In the genomic region with DNA sequence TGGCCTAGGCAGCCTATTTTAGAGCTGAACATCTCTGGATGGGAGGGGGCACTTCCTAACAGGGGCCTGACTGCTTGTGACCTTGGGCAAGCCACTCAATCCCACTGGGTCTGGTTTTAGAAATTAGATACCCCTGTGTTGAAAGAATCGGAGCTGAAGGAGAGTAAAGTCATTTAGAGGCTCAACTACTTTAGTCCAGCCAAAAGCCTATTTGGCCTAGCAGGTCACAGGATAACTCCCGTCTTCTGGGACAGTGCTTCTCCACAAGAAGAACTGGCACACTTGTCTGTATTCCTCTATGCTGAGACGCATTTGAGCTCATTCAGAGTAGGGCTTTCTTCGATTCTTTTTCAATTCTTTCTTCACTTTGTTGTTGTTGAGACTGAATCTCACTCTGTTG, we compare ENCODE assay signal across 27 cellular contexts.
"Had no signal": no experiment of that assay in that cellular context is flagged by ENCODE, and none has a peak within 500 bp of the region (broad histone marks: within the 10 kb centered on the region; RNA-seq: fewer than 3 reads in every experiment).

No MANE protein-coding gene starts in this region.

- H3K4me1 Mint-ChIP-seq: activated CD4-positive, alpha-beta memory T cell treated with anti-CD3 and anti-CD28 coated beads, Interleukin-2, amount 10 ng/mL, durations not matched to agents 7 days and 5 days; activated CD4-positive, alpha-beta T cell treated with anti-CD3 and anti-CD28 coated beads, Interleukin-2, amount 10 ng/mL, durations not matched to agents 7 days and 5 days; activated naive CD4-positive, alpha-beta T cell treated with anti-CD3 and anti-CD28 coated beads, Interleukin-2, amount 10 ng/mL, durations not matched to agents 7 days and 5 days had no signal

- H3K27me3 ChIP-seq: ascending aorta, breast epithelium, cardiac muscle cell, colonic mucosa, esophagus squamous epithelium, gastroesophageal sphincter had no signal

- H3K27ac Mint-ChIP-seq: activated CD4-positive, alpha-beta memory T cell treated with anti-CD3 and anti-CD28 coated beads, Interleukin-2, amount 10 ng/mL, durations not matched to agents 7 days and 5 days; activated naive CD4-positive, alpha-beta T cell treated with anti-CD3 and anti-CD28 coated beads, Interleukin-2, amount 10 ng/mL, durations not matched to agents 7 days and 5 days; activated naive CD4-positive, alpha-beta T cell treated with anti-CD3 and anti-CD28 coated beads, Interleukin-2, amount 50 U/mL, for 72 hours; activated naive CD8-positive, alpha-beta T cell treated with anti-CD3 and anti-CD28 coated beads, Interleukin-2, amount 10 ng/mL, durations not matched to agents 7 days and 5 days; activated T-cell treated with anti-CD3 and anti-CD28 coated beads, Interleukin-2, amount 50 U/mL, for 24 hours; activated T-cell treated with anti-CD3 and anti-CD28 coated beads, Interleukin-2, amount 50 U/mL, for 72 hours had no signal

- ATAC-seq: activated naive CD4-positive, alpha-beta T cell treated with anti-CD3 and anti-CD28 coated beads, Interleukin-2, amount 50 U/mL, for 72 hours; activated T-cell treated with anti-CD3 and anti-CD28 coated beads, Interleukin-2, amount 50 U/mL, for 72 hours; gastroesophageal sphincter had no signal

- H3K36me3 ChIP-seq: ascending aorta, breast epithelium, cardiac muscle cell, colonic mucosa, gastroesophageal sphincter had no signal

- H3K4me1 ChIP-seq: ascending aorta, breast epithelium, colonic mucosa, esophagus squamous epithelium, gastroesophageal sphincter had no signal

- H3K4me3 Mint-ChIP-seq: activated CD4-positive, alpha-beta memory T cell treated with anti-CD3 and anti-CD28 coated beads, Interleukin-2, amount 10 ng/mL, durations not matched to agents 7 days and 5 days; activated CD4-positive, alpha-beta T cell treated with anti-CD3 and anti-CD28 coated beads, Interleukin-2, amount 10 ng/mL, durations not matched to agents 7 days and 5 days; activated naive CD4-positive, alpha-beta T cell treated with anti-CD3 and anti-CD28 coated beads, Interleukin-2, amount 10 ng/mL, durations not matched to agents 7 days and 5 days; activated naive CD8-positive, alpha-beta T cell treated with anti-CD3 and anti-CD28 coated beads, Interleukin-2, amount 10 ng/mL, durations not matched to agents 7 days and 5 days; activated T-cell treated with anti-CD3 and anti-CD28 coated beads, Interleukin-2, amount 50 U/mL, for 24 hours; activated T-cell treated with anti-CD3 and anti-CD28 coated beads, Interleukin-2, amount 50 U/mL, for 72 hours; brain had no signal

- DNase-seq: activated CD4-positive, alpha-beta memory T cell treated with anti-CD3 and anti-CD28 coated beads, Interleukin-2, amount 10 ng/mL, durations not matched to agents 7 days and 5 days; activated CD4-positive, alpha-beta T cell treated with anti-CD3 and anti-CD28 coated beads for 1 hour; activated CD4-positive, alpha-beta T cell treated with anti-CD3 and anti-CD28 coated beads for 4 hours; activated CD4-positive, alpha-beta T cell treated with anti-CD3 and anti-CD28 coated beads, Interleukin-2, amount 10 ng/mL, durations not matched to agents 7 days and 5 days; activated CD4-positive, alpha-beta T cell treated with anti-CD3 and anti-CD28 coated beads, Interleukin-2, amount 50 U/mL, for 4 hours; activated CD8-positive, alpha-beta memory T cell treated with anti-CD3 and anti-CD28 coated beads, Interleukin-2, amount 50 U/mL, for 48 hours; activated gamma-delta T cell; activated naive CD4-positive, alpha-beta T cell; activated naive CD4-positive, alpha-beta T cell treated with anti-CD3 and anti-CD28 coated beads, Interleukin-2, amount 10 ng/mL, durations not matched to agents 7 days and 5 days; activated naive CD8-positive, alpha-beta T cell treated with anti-CD3 and anti-CD28 coated beads, Interleukin-2, amount 10 ng/mL, durations not matched to agents 7 days and 5 days; activated T-cell treated with anti-CD3 and anti-CD28 coated beads for 4 hours; activated T-cell treated with anti-CD3 and anti-CD28 coated beads, Interleukin-2, amount 50 U/mL, for 24 hours; activated T-cell treated with anti-CD3 and anti-CD28 coated beads, Interleukin-2, amount 50 U/mL, for 72 hours; central memory CD4-positive, alpha-beta T cell; cerebellar nuclear complex; colonic mucosa; effector CD8-positive, alpha-beta T cell; esophagus squamous epithelium; foreskin melanocyte; T-helper 2 cell had no signal

- H3K4me3 ChIP-seq: ascending aorta, breast epithelium, cardiac muscle cell, colonic mucosa, esophagus squamous epithelium, gastroesophageal sphincter had no signal

- H3K9me3 ChIP-seq: ascending aorta, breast epithelium, colonic mucosa, esophagus squamous epithelium, gastroesophageal sphincter had no signal

- H3K27me3 Mint-ChIP-seq: activated CD4-positive, alpha-beta memory T cell treated with anti-CD3 and anti-CD28 coated beads, Interleukin-2, amount 10 ng/mL, durations not matched to agents 7 days and 5 days; activated CD4-positive, alpha-beta T cell treated with anti-CD3 and anti-CD28 coated beads, Interleukin-2, amount 10 ng/mL, durations not matched to agents 7 days and 5 days; activated naive CD4-positive, alpha-beta T cell treated with anti-CD3 and anti-CD28 coated beads, Interleukin-2, amount 10 ng/mL, durations not matched to agents 7 days and 5 days; activated naive CD8-positive, alpha-beta T cell treated with anti-CD3 and anti-CD28 coated beads, Interleukin-2, amount 10 ng/mL, durations not matched to agents 7 days and 5 days; activated T-cell treated with anti-CD3 and anti-CD28 coated beads, Interleukin-2, amount 50 U/mL, for 24 hours; brain had no signal

- H3K9me3 Mint-ChIP-seq: activated CD4-positive, alpha-beta memory T cell treated with anti-CD3 and anti-CD28 coated beads, Interleukin-2, amount 10 ng/mL, durations not matched to agents 7 days and 5 days; activated CD4-positive, alpha-beta T cell treated with anti-CD3 and anti-CD28 coated beads, Interleukin-2, amount 10 ng/mL, durations not matched to agents 7 days and 5 days; activated naive CD4-positive, alpha-beta T cell treated with anti-CD3 and anti-CD28 coated beads, Interleukin-2, amount 10 ng/mL, durations not matched to agents 7 days and 5 days; activated naive CD4-positive, alpha-beta T cell treated with anti-CD3 and anti-CD28 coated beads, Interleukin-2, amount 50 U/mL, for 72 hours; activated naive CD8-positive, alpha-beta T cell treated with anti-CD3 and anti-CD28 coated beads, Interleukin-2, amount 10 ng/mL, durations not matched to agents 7 days and 5 days; activated T-cell treated with anti-CD3 and anti-CD28 coated beads, Interleukin-2, amount 50 U/mL, for 24 hours; activated T-cell treated with anti-CD3 and anti-CD28 coated beads, Interleukin-2, amount 50 U/mL, for 72 hours had no signal

- H3K27ac ChIP-seq: ascending aorta, breast epithelium, cardiac muscle cell, colonic mucosa, epithelial cell of prostate, esophagus squamous epithelium, gastroesophageal sphincter had no signal
